ENCODE assay signal across 1 cellular context in the genomic region with DNA sequence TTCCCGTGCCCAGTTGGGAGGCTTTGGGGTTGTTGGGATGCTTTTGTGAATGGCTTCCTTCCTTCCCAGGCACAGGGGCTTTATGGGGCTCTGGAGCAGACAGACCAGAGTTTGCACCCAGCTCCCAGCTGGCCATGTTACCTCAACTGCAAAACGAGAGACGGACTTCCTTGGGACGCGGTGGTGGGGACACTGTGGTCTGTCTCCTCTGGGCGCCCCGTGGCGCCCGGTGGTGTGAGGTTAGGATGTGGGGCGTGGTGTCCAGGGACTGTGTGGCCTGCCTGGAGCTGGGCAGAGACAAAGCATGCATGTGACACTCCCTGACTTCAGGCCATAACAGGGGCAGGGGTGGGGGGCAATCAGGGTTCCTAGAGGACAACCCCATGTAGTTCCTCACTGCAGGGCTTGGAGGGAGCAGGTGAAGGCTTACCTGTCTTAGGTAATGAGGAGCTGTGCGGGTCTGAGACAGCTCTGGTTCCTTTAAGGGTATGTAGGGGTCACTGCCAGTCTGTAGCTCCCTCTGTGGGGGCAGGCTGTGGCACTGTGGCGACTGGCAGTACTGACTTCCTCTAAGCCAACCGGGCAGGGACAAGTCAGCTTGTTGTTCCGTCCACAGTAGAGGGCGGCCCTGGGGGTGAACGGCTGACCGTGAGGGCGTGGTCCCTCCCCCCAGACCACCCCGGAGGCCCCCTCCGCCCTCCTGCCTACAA.
TF ChIP-seq lines count a peak whose summit lies in the region.

No MANE protein-coding gene starts in this region.

TF ChIP-seq in HepG2, 621 proteins besides CTCF, POLR2A, EP300 and RAD21:
- no peak for TF ChIP-seq ZNF251 (CRISPR knock-in tag; IDR thresholded peaks at IDR 0.05)
- no peak for TF ChIP-seq NRL (CRISPR knock-in tag; IDR thresholded peaks at IDR 0.05; ENCODE audit: borderline replicate concordance)
- TF ChIP-seq, protein P1, sequence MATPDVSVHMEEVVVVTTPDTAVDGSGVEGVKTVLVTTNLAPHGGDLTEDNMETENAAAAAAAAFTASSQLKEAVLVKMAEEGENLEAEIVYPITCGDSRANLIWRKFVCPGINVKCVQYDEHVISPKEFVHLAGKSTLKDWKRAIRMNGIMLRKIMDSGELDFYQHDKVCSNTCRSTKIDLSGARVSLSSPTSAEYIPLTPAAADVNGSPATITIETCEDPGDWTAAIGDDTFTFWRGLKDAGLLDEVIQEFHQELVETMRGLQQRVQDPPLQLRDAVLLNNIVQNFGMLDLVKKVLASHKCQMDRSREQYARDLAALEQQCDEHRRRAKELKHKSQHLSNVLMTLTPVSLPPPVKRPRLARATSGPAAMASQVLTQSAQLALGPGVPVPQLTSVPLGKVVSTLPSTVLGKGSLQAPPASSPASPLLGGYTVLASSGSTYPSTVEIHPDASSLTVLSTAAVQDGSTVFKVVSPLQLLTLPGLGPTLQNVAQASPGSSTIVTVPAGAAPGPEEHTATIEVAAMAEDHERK (CRISPR knock-in tag; IDR thresholded peaks at IDR 0.05; ENCODE audit: low read depth): no peak
- TF ChIP-seq, protein P2, sequence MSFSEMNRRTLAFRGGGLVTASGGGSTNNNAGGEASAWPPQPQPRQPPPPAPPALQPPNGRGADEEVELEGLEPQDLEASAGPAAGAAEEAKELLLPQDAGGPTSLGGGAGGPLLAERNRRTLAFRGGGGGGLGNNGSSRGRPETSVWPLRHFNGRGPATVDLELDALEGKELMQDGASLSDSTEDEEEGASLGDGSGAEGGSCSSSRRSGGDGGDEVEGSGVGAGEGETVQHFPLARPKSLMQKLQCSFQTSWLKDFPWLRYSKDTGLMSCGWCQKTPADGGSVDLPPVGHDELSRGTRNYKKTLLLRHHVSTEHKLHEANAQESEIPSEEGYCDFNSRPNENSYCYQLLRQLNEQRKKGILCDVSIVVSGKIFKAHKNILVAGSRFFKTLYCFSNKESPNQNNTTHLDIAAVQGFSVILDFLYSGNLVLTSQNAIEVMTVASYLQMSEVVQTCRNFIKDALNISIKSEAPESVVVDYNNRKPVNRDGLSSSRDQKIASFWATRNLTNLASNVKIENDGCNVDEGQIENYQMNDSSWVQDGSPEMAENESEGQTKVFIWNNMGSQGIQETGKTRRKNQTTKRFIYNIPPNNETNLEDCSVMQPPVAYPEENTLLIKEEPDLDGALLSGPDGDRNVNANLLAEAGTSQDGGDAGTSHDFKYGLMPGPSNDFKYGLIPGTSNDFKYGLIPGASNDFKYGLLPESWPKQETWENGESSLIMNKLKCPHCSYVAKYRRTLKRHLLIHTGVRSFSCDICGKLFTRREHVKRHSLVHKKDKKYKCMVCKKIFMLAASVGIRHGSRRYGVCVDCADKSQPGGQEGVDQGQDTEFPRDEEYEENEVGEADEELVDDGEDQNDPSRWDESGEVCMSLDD (CRISPR knock-in tag; IDR thresholded peaks at IDR 0.05; ENCODE audit: borderline replicate concordance): no peak
- TF ChIP-seq, protein P3, sequence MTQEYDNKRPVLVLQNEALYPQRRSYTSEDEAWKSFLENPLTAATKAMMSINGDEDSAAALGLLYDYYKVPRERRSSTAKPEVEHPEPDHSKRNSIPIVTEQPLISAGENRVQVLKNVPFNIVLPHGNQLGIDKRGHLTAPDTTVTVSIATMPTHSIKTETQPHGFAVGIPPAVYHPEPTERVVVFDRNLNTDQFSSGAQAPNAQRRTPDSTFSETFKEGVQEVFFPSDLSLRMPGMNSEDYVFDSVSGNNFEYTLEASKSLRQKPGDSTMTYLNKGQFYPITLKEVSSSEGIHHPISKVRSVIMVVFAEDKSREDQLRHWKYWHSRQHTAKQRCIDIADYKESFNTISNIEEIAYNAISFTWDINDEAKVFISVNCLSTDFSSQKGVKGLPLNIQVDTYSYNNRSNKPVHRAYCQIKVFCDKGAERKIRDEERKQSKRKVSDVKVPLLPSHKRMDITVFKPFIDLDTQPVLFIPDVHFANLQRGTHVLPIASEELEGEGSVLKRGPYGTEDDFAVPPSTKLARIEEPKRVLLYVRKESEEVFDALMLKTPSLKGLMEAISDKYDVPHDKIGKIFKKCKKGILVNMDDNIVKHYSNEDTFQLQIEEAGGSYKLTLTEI (CRISPR knock-in tag; conservative IDR thresholded peaks at IDR 0.05): no peak
- TF ChIP-seq MBD4 (IDR thresholded peaks at IDR 0.05; ENCODE audit: borderline replicate concordance, low read length): no peak
- TF ChIP-seq POLR2G (IDR thresholded peaks at IDR 0.05; ENCODE audit: low read depth, low read length): no peak
- TF ChIP-seq MAFF (IDR thresholded peaks at IDR 0.05; ENCODE audit: low read depth, low read length): no peak
- no peak for TF ChIP-seq KAT8 (CRISPR knock-in tag; IDR thresholded peaks at IDR 0.05)
